9 cellular contexts compared by ENCODE assay signal in genomic region chr3:49017646-49017977, GRCh38. TPM values are rescaled to one million over a fixed set of nuclear protein-coding genes. Genes with fewer than 3 reads are reported as not detected.
A peak's percentile ranks its signal among the peaks of the same experiment; 100 is the strongest.
DNase-seq lines count a peak whose midpoint lies in the region; ATAC-seq, FAIRE-seq and TF ChIP-seq lines count a peak whose summit lies in the region.
"Had no signal": no experiment of that assay in that cellular context is flagged by ENCODE, and none has a peak within 500 bp of the region (broad histone marks: within the 10 kb centered on the region; RNA-seq: fewer than 3 reads in every experiment).

No MANE protein-coding gene starts in this region.

- H3K9me3 Mint-ChIP-seq in endothelial cell (ENCODE audit: unreplicated experiment) = no peaks in the 10 kb centered on the region

- peaks cover 3% of the 10 kb centered on the region for H3K79me2 ChIP-seq in parathyroid adenoma

- no peaks in the 10 kb centered on the region for H3K36me3 ChIP-seq in parathyroid adenoma (ENCODE audit: control insufficient read depth, insufficient read depth, low read length)

- peak overlapping the region; percentile 81 for H3K27ac ChIP-seq in parathyroid adenoma

- peaks cover 12% of the 10 kb centered on the region for H3K4me1 ChIP-seq in parathyroid adenoma

- peak overlapping the region; percentile 69 for H3K4me3 Mint-ChIP-seq in endothelial cell (ENCODE audit: unreplicated experiment)

- no peak for ATAC-seq in HG03135 (IDR thresholded peaks at IDR 0.05; ENCODE audit: unreplicated experiment)

- no peak for DNase-seq in GM12891 (ENCODE audit: insufficient read length, low spot score)
- peak; percentile 45 for DNase-seq in OCI-M1 (lab: John Stamatoyannopoulos, UW)
- DNase-seq in endothelial cell (ENCODE audit: low spot score) = no peak
- DNase-seq in ecto neural progenitor cell (ENCODE audit: low spot score) = no peak
- no peak for DNase-seq in activated gamma-delta T cell (lab: John Stamatoyannopoulos, UW)
- no peak for DNase-seq in activated gamma-delta T cell treated with Interleukin-2 at 50 U/mL for 16 hours

- peak overlapping the region; percentile 89 for H3K4me3 ChIP-seq in parathyroid adenoma (ENCODE audit: low read depth, low read length)

- H3K36me3 Mint-ChIP-seq in endothelial cell (ENCODE audit: low read depth, unreplicated experiment) = peaks cover 15% of the 10 kb centered on the region

- peak overlapping the region; percentile 79 for H3K9ac ChIP-seq in parathyroid adenoma

- H3K4me1 Mint-ChIP-seq in endothelial cell (ENCODE audit: unreplicated experiment) = peaks cover 13% of the 10 kb centered on the region

- TF ChIP-seq POLR2A in GM12891 (IDR thresholded peaks at IDR 0.05; ENCODE audit: low read depth, low read length) = no peak; the same call in 1 of the 2 replicates

- no peaks in the 10 kb centered on the region for H3K9me3 ChIP-seq in parathyroid adenoma (ENCODE audit: control insufficient read depth, low read length)

- peak overlapping the region; percentile 94 for H3K4me2 ChIP-seq in parathyroid adenoma (ENCODE audit: low read length)

- no peaks in the 10 kb centered on the region for H3K27me3 ChIP-seq in parathyroid adenoma (ENCODE audit: control insufficient read depth, insufficient read depth, low read length)

- no peak for FAIRE-seq in GM12891 (lab: Jason Lieb, UNC)
- FAIRE-seq: TTC549 had no signal

- TF ChIP-seq CTCF in endothelial cell (IDR thresholded peaks at IDR 0.05; ENCODE audit: unreplicated experiment) (no peak), parathyroid adenoma (IDR thresholded peaks at IDR 0.05) (no peak)

- no peak overlapping the region for H3K27ac Mint-ChIP-seq in endothelial cell (ENCODE audit: unreplicated experiment)

- peak overlapping the region; percentile 95 for H2AFZ ChIP-seq in parathyroid adenoma

- peaks cover 34% of the 10 kb centered on the region for H3K27me3 Mint-ChIP-seq in endothelial cell (ENCODE audit: unreplicated experiment)

TF ChIP-seq in GM12891, 5 proteins besides CTCF, POLR2A, EP300 and RAD21:
- no peak for TF ChIP-seq PAX5 (IDR thresholded peaks at IDR 0.05; ENCODE audit: insufficient read depth, low read length, severe bottlenecking)
- peak; percentile 17; the same call in 1 of the 2 replicates for TF ChIP-seq POU2F2 (IDR thresholded peaks at IDR 0.05; ENCODE audit: low read depth, low read length)
- TF ChIP-seq TAF1 (IDR thresholded peaks at IDR 0.05; ENCODE audit: low read depth, low read length) = no peak

RNA-seq across cellular contexts. Expression of gene DALRD3, which starts 0.8 kb away (rescaled TPM):
- polyA plus RNA-seq in GM12891 (2012; ENCODE audit: low read depth, missing spikeins) = 22.2 TPM
- total RNA-seq in endothelial cell (ENCODE audit: unreplicated experiment) = 27.8 TPM

RNA-seq across cellular contexts. Expression of gene NDUFAF3, which starts 4.3 kb away (rescaled TPM):
- polyA plus RNA-seq in GM12891 (2012; ENCODE audit: low read depth, missing spikeins) = 105 TPM
- total RNA-seq in endothelial cell (ENCODE audit: unreplicated experiment) = 32.3 TPM

RNA-seq across cellular contexts. Expression of gene WDR6, which starts 10.4 kb away (rescaled TPM):
- polyA plus RNA-seq in GM12891 (2012; ENCODE audit: low read depth, missing spikeins) = 126 TPM
- total RNA-seq in endothelial cell (ENCODE audit: unreplicated experiment) = 148 TPM

RNA-seq across cellular contexts. Expression of gene IMPDH2, which starts 11.6 kb away (rescaled TPM):
- polyA plus RNA-seq in GM12891 (2012; ENCODE audit: low read depth, missing spikeins) = 251 TPM
- total RNA-seq in endothelial cell (ENCODE audit: unreplicated experiment) = 111 TPM

RNA-seq across cellular contexts. Expression of gene P4HTM, which starts 27.6 kb away (rescaled TPM):
- 17.9 TPM for polyA plus RNA-seq in GM12891 (2012; ENCODE audit: low read depth, missing spikeins)
- 9.3 TPM for total RNA-seq in endothelial cell (ENCODE audit: unreplicated experiment)
